ENCODE assay signal across 2 cellular contexts in the genomic region with DNA sequence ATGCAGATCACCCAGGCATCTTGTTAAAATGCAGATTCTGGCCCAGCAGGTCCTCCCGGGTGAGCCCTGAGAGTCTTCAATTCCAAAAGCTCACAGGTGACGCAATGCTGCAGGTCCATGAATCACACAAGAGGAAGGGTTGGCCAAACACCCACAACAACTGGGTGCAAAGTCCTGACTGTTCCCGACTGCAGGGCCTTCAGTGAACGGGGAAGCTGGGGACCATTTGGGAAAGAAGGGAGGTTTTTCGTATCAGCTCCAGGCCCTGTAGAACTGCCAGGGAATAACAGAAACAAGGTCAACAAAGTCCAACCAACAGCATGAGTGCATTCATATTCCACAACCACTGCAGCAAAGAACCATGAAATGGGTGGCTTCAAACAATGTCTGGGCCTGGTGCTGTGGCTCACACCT.
TF ChIP-seq lines count a peak whose summit lies in the region.

No MANE protein-coding gene starts in this region.

TF ChIP-seq in IMR-90, 13 proteins besides CTCF, POLR2A, EP300 and RAD21:
- TF ChIP-seq CEBPB (IDR thresholded peaks at IDR 0.05; ENCODE audit: low read depth, low read length): peak; percentile 31; the same call in 1 of the 2 replicates
TF ChIP-seq in IMR-90: peak in this region for 1; not testable (repeated sequence) for 12.

TF ChIP-seq in H1, 55 proteins besides CTCF, POLR2A, EP300 and RAD21 (continued from another document):
- TF ChIP-seq, protein P1, sequence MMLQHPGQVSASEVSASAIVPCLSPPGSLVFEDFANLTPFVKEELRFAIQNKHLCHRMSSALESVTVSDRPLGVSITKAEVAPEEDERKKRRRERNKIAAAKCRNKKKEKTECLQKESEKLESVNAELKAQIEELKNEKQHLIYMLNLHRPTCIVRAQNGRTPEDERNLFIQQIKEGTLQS (IDR thresholded peaks at IDR 0.05; ENCODE audit: insufficient read depth, low read depth, low read length): peak; percentile 59
